ENCODE assay signal across 27 cellular contexts in the genomic region with DNA sequence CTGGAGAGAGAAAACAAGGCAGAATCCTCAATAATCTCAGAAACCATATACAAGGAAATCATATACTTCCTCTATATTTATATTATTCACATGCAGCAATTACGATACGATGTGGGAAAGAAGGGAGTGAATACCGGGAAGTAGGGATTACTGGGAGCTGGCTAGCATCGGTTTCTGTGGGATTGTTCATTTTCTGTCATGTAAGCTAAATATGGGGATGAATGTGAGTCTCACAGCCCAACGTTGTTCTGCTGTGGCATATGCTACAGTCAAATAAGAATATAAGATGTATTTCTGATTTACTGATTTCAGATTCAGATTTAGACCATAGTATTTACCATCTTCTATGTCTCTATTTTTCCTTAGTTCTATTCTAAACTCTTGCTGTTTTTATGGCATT.
"Had no signal": no experiment of that assay in that cellular context is flagged by ENCODE, and none has a peak within 500 bp of the region (broad histone marks: within the 10 kb centered on the region; RNA-seq: fewer than 3 reads in every experiment).

No MANE protein-coding gene starts in this region.

- ATAC-seq: stimulated activated effector memory CD8-positive, alpha-beta T cell treated with anti-CD3 and anti-CD28 coated beads, Interleukin-12 subunit alpha, Interleukin-12 subunit beta, amount 100 ng/mL, for 72 hours; stimulated activated memory B cell treated with anti-CD40 and anti-IgM and Interleukin-4, amounts not matched to agents 10 μg/mL and 1 μg/mL and 100 μg/mL, for 72 hours; stimulated activated naive B cell treated with anti-CD40 and anti-IgM and Interleukin-4, amounts not matched to agents 10 μg/mL and 1 μg/mL and 100 μg/mL, for 72 hours; stimulated activated naive CD8-positive, alpha-beta T cell treated with anti-CD3 and anti-CD28 coated beads, Interleukin-15, amount 100 ng/mL, for 72 hours; stimulated activated naive CD8-positive, alpha-beta T cell treated with anti-CD3 and anti-CD28 coated beads, Interleukin-15, Interleukin-2, amounts not matched to agents 100 U/mL and 50 U/mL, for 24 hours; upper lobe of right lung had no signal

- DNase-seq: stimulated activated CD4-positive, alpha-beta T cell treated with anti-CD3 and anti-CD28 coated beads, Interleukin-2, amount 100 ng/mL, for 48 hours; stimulated activated CD4-positive, alpha-beta T cell treated with anti-CD3 and anti-CD28 coated beads, Interleukin-4, amount 100 ng/mL, for 1 hour; stimulated activated CD4-positive, alpha-beta T cell treated with anti-CD3 and anti-CD28 coated beads, Interleukin-4, amount 100 ng/mL, for 24 hours; stimulated activated CD4-positive, alpha-beta T cell treated with anti-CD3 and anti-CD28 coated beads, Interleukin-4, amount 100 ng/mL, for 4 hours; stimulated activated CD8-positive, alpha-beta memory T cell treated with anti-CD3 and anti-CD28 coated beads, Interleukin-4, amount 100 ng/mL, for 48 hours; stimulated activated naive B cell treated with anti-CD40 and anti-IgM and Interleukin-4, amounts not matched to agents 10 μg/mL and 1 μg/mL and 100 μg/mL, for 72 hours; stimulated activated naive CD4-positive, alpha-beta T cell; stimulated activated naive CD4-positive, alpha-beta T cell treated with Interleukin-2 at 50 U/mL for 16 hours; stimulated activated naive CD8-positive, alpha-beta T cell treated with anti-CD3 and anti-CD28 coated beads, Interleukin-15, amount 100 ng/mL, for 72 hours; stimulated activated naive CD8-positive, alpha-beta T cell treated with anti-CD3 and anti-CD28 coated beads, Interleukin-15, Interleukin-2, amounts not matched to agents 100 U/mL and 50 U/mL, for 24 hours; stomach; substantia nigra; testis; thyroid gland; tibial artery; transverse colon; trophoblast cell; upper lobe of left lung; upper lobe of right lung; uterus had no signal

- FAIRE-seq: urothelium cell line had no signal

- H3K9me3 ChIP-seq: testis, thoracic aorta, thyroid gland, tibial artery, transverse colon, upper lobe of left lung, upper lobe of right lung, uterus, vagina had no signal

- H3K4me1 ChIP-seq: stomach, suprapubic skin, testis, thyroid gland, tibial artery, tibial nerve, transverse colon, upper lobe of left lung, upper lobe of right lung, uterus, vagina had no signal

- H3K36me3 ChIP-seq: stomach, suprapubic skin, thoracic aorta, thyroid gland, tibial artery, tibial nerve, transverse colon, upper lobe of left lung, upper lobe of right lung, uterus, vagina had no signal

- H3K27me3 ChIP-seq: stomach, suprapubic skin, testis, thyroid gland, tibial artery, tibial nerve, transverse colon, upper lobe of left lung, upper lobe of right lung, uterus, vagina had no signal

- H3K4me3 ChIP-seq: stomach, suprapubic skin, testis, thoracic aorta, thyroid gland, tibial artery, tibial nerve, transverse colon, upper lobe of left lung, upper lobe of right lung, uterus, vagina had no signal

- H3K27ac ChIP-seq: stomach, suprapubic skin, testis, thoracic aorta, thyroid gland, tibial artery, tibial nerve, transverse colon, upper lobe of left lung, upper lobe of right lung, uterus, vagina had no signal
